In genomic region chr17:69143683-69144231, GRCh38 we compare ENCODE assay signal across 1 cellular context.
TF ChIP-seq lines count a peak whose summit lies in the region.

No MANE protein-coding gene starts in this region.

TF ChIP-seq in K562, 482 proteins besides CTCF, POLR2A, EP300 and RAD21 (continued from another document):
- TF ChIP-seq PRDM10 (IDR thresholded peaks at IDR 0.05; ENCODE audit: partially characterized antibody) (no peak), DACH1 (IDR thresholded peaks at IDR 0.05; ENCODE audit: partially characterized antibody) (peak; percentile 99), PTRF (tag; IDR thresholded peaks at IDR 0.05) (no peak), ZBTB2 (IDR thresholded peaks at IDR 0.05) (peak; percentile 71), TARDBP (IDR thresholded peaks at IDR 0.05) (no peak), ZNF551 (CRISPR knock-in tag; IDR thresholded peaks at IDR 0.05) (no peak), RBFOX2 (IDR thresholded peaks at IDR 0.05; ENCODE audit: low read depth, low read length) (no peak), ATF4 (CRISPR knock-in tag; IDR thresholded peaks at IDR 0.05) (no peak), GATAD2A (IDR thresholded peaks at IDR 0.05) (0 out of 2 replicates have a peak, but pooled peaks have one; percentile 70), ZNF3 (CRISPR knock-in tag; IDR thresholded peaks at IDR 0.05) (no peak), GATAD2B (IDR thresholded peaks at IDR 0.05; ENCODE audit: borderline replicate concordance) (peak; percentile 85; the same call in 1 of the 2 replicates)
